In genomic region chr17:71460943-71461342, GRCh38 we compare ENCODE assay signal across 8 cellular contexts.
A peak's percentile ranks its signal among the peaks of the same experiment; 100 is the strongest.
DNase-seq lines count a peak whose midpoint lies in the region; ATAC-seq and TF ChIP-seq lines count a peak whose summit lies in the region.

No MANE protein-coding gene starts in this region.

- H3K27me3 ChIP-seq in DOHH2 (ENCODE audit: control insufficient read depth, low read length) (no peaks in the 10 kb centered on the region), MM.1S (replicated peaks; ENCODE audit: insufficient read depth, low read length) (no peaks in the 10 kb centered on the region), neural cell (ENCODE audit: insufficient read depth, low read depth, low read length) (no peaks in the 10 kb centered on the region), vagina (no peaks in the 10 kb centered on the region)

- H3K4me3 ChIP-seq in DOHH2 (ENCODE audit: low read length) (no peak overlapping the region), MM.1S (ENCODE audit: low read length) (no peak overlapping the region), neural cell (ENCODE audit: low read length) (no peak overlapping the region), vagina (no peak overlapping the region)

- H3K4me2 ChIP-seq in DOHH2 (ENCODE audit: low read length) (no peak overlapping the region), MM.1S (ENCODE audit: low read depth, low read length) (no peak overlapping the region), neural cell (ENCODE audit: low read length) (no peak overlapping the region)

- H4K20me1 ChIP-seq in DOHH2 (ENCODE audit: control insufficient read depth, insufficient read depth, low read depth, low read length) (no peaks in the 10 kb centered on the region), MM.1S (ENCODE audit: insufficient read depth, low read length) (no peaks in the 10 kb centered on the region), neural cell (ENCODE audit: insufficient read depth) (no peaks in the 10 kb centered on the region)

- no peak for ATAC-seq in GM19395 (IDR thresholded peaks at IDR 0.05; ENCODE audit: unreplicated experiment)
- no peak for ATAC-seq in GM18873 (IDR thresholded peaks at IDR 0.05; ENCODE audit: low FRiP score, unreplicated experiment)

- no peak overlapping the region for H3K4me3 Mint-ChIP-seq in chondrocyte (ENCODE audit: unreplicated experiment)

- peaks cover 19% of the 10 kb centered on the region for H3K4me1 Mint-ChIP-seq in chondrocyte (ENCODE audit: low read depth)

- no peaks in the 10 kb centered on the region for H3K27me3 Mint-ChIP-seq in chondrocyte (ENCODE audit: low read depth)

- DNase-seq in MM.1S (no peak), chondrocyte (ENCODE audit: low spot score) (no peak), NCI-H187 (lab: John Stamatoyannopoulos, UW) (no peak), vagina (ENCODE audit: extremely low spot score in 2 of 2) (no peak)

- H3K27ac ChIP-seq in DOHH2 (ENCODE audit: low read depth, low read length) (no peak overlapping the region), MM.1S (ENCODE audit: low read length) (no peak overlapping the region), neural cell (ENCODE audit: low read length) (no peak overlapping the region), vagina (no peak overlapping the region)

- intact Hi-C loops in vagina (cut with DNase I) = no loop called here

- H3K36me3 ChIP-seq in DOHH2 (ENCODE audit: control insufficient read depth, low read length) = no peaks in the 10 kb centered on the region
- no peaks in the 10 kb centered on the region for H3K36me3 ChIP-seq in MM.1S (replicated peaks; ENCODE audit: insufficient read depth, low read length)
- no peaks in the 10 kb centered on the region for H3K36me3 ChIP-seq in neural cell (ENCODE audit: insufficient read depth, low read length)
- H3K36me3 ChIP-seq in vagina = no peaks in the 10 kb centered on the region

- H3K9me2 ChIP-seq in DOHH2 (replicated peaks; ENCODE audit: control insufficient read depth, low read length) = no peaks in the 10 kb centered on the region
- no peaks in the 10 kb centered on the region; the same call in 1 of the 2 replicates for H3K9me2 ChIP-seq in MM.1S (replicated peaks; ENCODE audit: insufficient read depth, low read length)
- H3K9me2 ChIP-seq in neural cell (ENCODE audit: insufficient read depth, low read length) = no peaks in the 10 kb centered on the region

- TF ChIP-seq CTCF in DOHH2 (IDR thresholded peaks at IDR 0.05; ENCODE audit: low read depth, low read length, poor library complexity, severe bottlenecking) = peak; percentile 59
- TF ChIP-seq CTCF in MM.1S (IDR thresholded peaks at IDR 0.05; ENCODE audit: low read length) = peak; percentile 42
- TF ChIP-seq CTCF in chondrocyte (IDR thresholded peaks at IDR 0.05) = peak; percentile 82
- TF ChIP-seq CTCF in neural cell (IDR thresholded peaks at IDR 0.05; ENCODE audit: poor library complexity, severe bottlenecking) = peak; percentile 37
- no peak for TF ChIP-seq CTCF in vagina (IDR thresholded peaks at IDR 0.05)

- H3F3A ChIP-seq in DOHH2 (ENCODE audit: control insufficient read depth, insufficient read depth) = no peaks in the 10 kb centered on the region
- H3F3A ChIP-seq in MM.1S (ENCODE audit: insufficient read depth, low read length) = no peaks in the 10 kb centered on the region
- no peaks in the 10 kb centered on the region for H3F3A ChIP-seq in neural cell (ENCODE audit: insufficient read depth, low read length, poor library complexity, severe bottlenecking)

- no peaks in the 10 kb centered on the region for H3K9me3 ChIP-seq in DOHH2 (ENCODE audit: control insufficient read depth, insufficient read depth, low read length)
- no peaks in the 10 kb centered on the region for H3K9me3 ChIP-seq in MM.1S (replicated peaks; ENCODE audit: insufficient read depth, low read length)
- H3K9me3 ChIP-seq in neural cell (ENCODE audit: low read length) = no peaks in the 10 kb centered on the region
- no peaks in the 10 kb centered on the region for H3K9me3 ChIP-seq in vagina

- H3K9me3 Mint-ChIP-seq in chondrocyte (ENCODE audit: low read depth) = no peaks in the 10 kb centered on the region

- H3K36me3 Mint-ChIP-seq in chondrocyte (ENCODE audit: low read depth) = no peaks in the 10 kb centered on the region

- TF ChIP-seq EP300 in neural cell (conservative IDR thresholded peaks at IDR 0.05; ENCODE audit: poor library complexity, severe bottlenecking) = no peak

- no peak overlapping the region for H3K9ac ChIP-seq in MM.1S (ENCODE audit: low read length)
- H3K9ac ChIP-seq in neural cell (ENCODE audit: low read length) = no peak overlapping the region

- no peak for TF ChIP-seq POLR2A in vagina (IDR thresholded peaks at IDR 0.05)

- H3K4me1 ChIP-seq in DOHH2 (ENCODE audit: control insufficient read depth, low read length) = no peaks in the 10 kb centered on the region
- no peaks in the 10 kb centered on the region for H3K4me1 ChIP-seq in MM.1S (ENCODE audit: low read length)
- no peaks in the 10 kb centered on the region for H3K4me1 ChIP-seq in vagina

- no peak for TF ChIP-seq RAD21 in neural cell (conservative IDR thresholded peaks at IDR 0.05)

- no peak overlapping the region for H3K27ac Mint-ChIP-seq in chondrocyte (ENCODE audit: unreplicated experiment)

- H2AFZ ChIP-seq in MM.1S (ENCODE audit: low read length) (no peak overlapping the region), neural cell (ENCODE audit: low read depth, low read length) (no peak overlapping the region)

- H3K79me2 ChIP-seq in DOHH2 (ENCODE audit: control insufficient read depth, low read length) = no peaks in the 10 kb centered on the region
- no peaks in the 10 kb centered on the region for H3K79me2 ChIP-seq in MM.1S (ENCODE audit: low read length)
- no peaks in the 10 kb centered on the region for H3K79me2 ChIP-seq in neural cell (replicated peaks; ENCODE audit: insufficient read depth, low read length)

TF ChIP-seq in neural cell, 6 proteins besides CTCF, POLR2A, EP300 and RAD21:
- TF ChIP-seq POLR2AphosphoS5 (IDR thresholded peaks at IDR 0.05) = no peak
- TF ChIP-seq SMC3 (conservative IDR thresholded peaks at IDR 0.05; ENCODE audit: poor library complexity) = no peak
- no peak for TF ChIP-seq REST (IDR thresholded peaks at IDR 0.05; ENCODE audit: borderline replicate concordance)
- TF ChIP-seq MXI1 (conservative IDR thresholded peaks at IDR 0.05; ENCODE audit: poor library complexity, severe bottlenecking) = no peak
- TF ChIP-seq TAF1 (IDR thresholded peaks at IDR 0.05; ENCODE audit: low read depth) = no peak
- TF ChIP-seq EZH2 (IDR thresholded peaks at IDR 0.05; ENCODE audit: borderline replicate concordance, insufficient read depth, low read length, poor library complexity, severe bottlenecking) = no peak

Comparison
In these comparisons a context has a peak if more than half of its experiments do, and no peak if none do; other contexts are left out.
1. CTCF ChIP-seq: peak in DOHH2 (single experiment), MM.1S (single experiment), chondrocyte (single experiment) and neural cell (single experiment); none in vagina (0 of 3).